ENCODE assay signal across 1 cellular context in genomic region chr9:124783830-124784229, GRCh38.
TF ChIP-seq lines count a peak whose summit lies in the region.

No MANE protein-coding gene starts in this region.

TF ChIP-seq in A549, 52 proteins besides CTCF, POLR2A, EP300 and RAD21:
- TF ChIP-seq ZFP36 (IDR thresholded peaks at IDR 0.05; ENCODE audit: borderline replicate concordance, partially characterized antibody) (peak; percentile 85), TP53 (CRISPR knock-in tag; IDR thresholded peaks at IDR 0.05) (no peak)
TF ChIP-seq in A549: peak in this region for 1.
